8 cellular contexts compared by ENCODE assay signal in genomic region chr16:57530104-57530522, GRCh38. TPM values are rescaled to one million over a fixed set of nuclear protein-coding genes. Genes with fewer than 3 reads are reported as not detected.
DNase-seq lines count a peak whose midpoint lies in the region; ATAC-seq and TF ChIP-seq lines count a peak whose summit lies in the region.

No MANE protein-coding gene starts in this region.

- ATAC-seq in GM21447 (IDR thresholded peaks at IDR 0.05; ENCODE audit: unreplicated experiment), result peak; percentile 79
- ATAC-seq in activated CD8-positive, alpha-beta T cell treated with anti-CD3 and anti-CD28 coated beads, Interleukin-2, amount 10 ng/mL, durations not matched to agents 7 days and 5 days, result peak; percentile 91

- peak overlapping the region; percentile 60 for H3K27ac ChIP-seq in CD4-positive, alpha-beta memory T cell (ENCODE audit: low read depth, low read length)
- H3K27ac ChIP-seq in Karpas-422 (ENCODE audit: low read length) (peak overlapping the region; percentile 43), fibroblast of lung (ENCODE audit: insufficient read depth, low read length) (no peak overlapping the region)

- peaks cover 49 to 60% (median 54%) of the 10 kb centered on the region in 4 donors for H3K4me1 Mint-ChIP-seq in CD4-positive, alpha-beta memory T cell
- H3K4me1 Mint-ChIP-seq in activated CD8-positive, alpha-beta T cell treated with anti-CD3 and anti-CD28 coated beads, Interleukin-2, amount 10 ng/mL, durations not matched to agents 7 days and 5 days (ENCODE audit: low read depth), result peaks cover 65% of the 10 kb centered on the region

- peak overlapping the region; percentile 92 to 97 (median 96) for H3K27ac Mint-ChIP-seq in CD4-positive, alpha-beta memory T cell
- H3K27ac Mint-ChIP-seq in activated CD8-positive, alpha-beta T cell treated with anti-CD3 and anti-CD28 coated beads, Interleukin-2, amount 10 ng/mL, durations not matched to agents 7 days and 5 days, result peak overlapping the region; percentile 99

- POLR2A ChIA-PET in CD4-positive, alpha-beta memory T cell (lab: Charles Lee; ENCODE audit: partially characterized antibody), result interaction anchor here (1.0 to 1.5 kb wide), 6 partner anchors 8 to 68 kb away, joined by 3 to 9 read pairs (median 6); partner anchors contain the start of gene POLR2C
- POLR2A ChIA-PET in activated CD8-positive, alpha-beta T cell treated with anti-CD3 and anti-CD28 coated beads, Interleukin-2, amount 10 ng/mL, durations not matched to agents 7 days and 5 days (lab: Charles Lee), result interaction anchor here (0.6 to 2.6 kb wide), 5 partner anchors 10 to 84 kb away, joined by 3 to 12 read pairs (median 3); partner anchors contain the start of genes ADGRG5, CIAPIN1 and COQ9

- peaks cover 9 to 13% of the 10 kb centered on the region in 2 donors for H3K36me3 Mint-ChIP-seq in CD4-positive, alpha-beta memory T cell
- peaks cover 12% of the 10 kb centered on the region for H3K36me3 Mint-ChIP-seq in activated CD8-positive, alpha-beta T cell treated with anti-CD3 and anti-CD28 coated beads, Interleukin-2, amount 10 ng/mL, durations not matched to agents 7 days and 5 days (ENCODE audit: low read depth)

- peaks cover 0 to 2% (median 0%) of the 10 kb centered on the region in 8 donors for H3K9me3 Mint-ChIP-seq in CD4-positive, alpha-beta memory T cell
- H3K9me3 Mint-ChIP-seq in activated CD8-positive, alpha-beta T cell treated with anti-CD3 and anti-CD28 coated beads, Interleukin-2, amount 10 ng/mL, durations not matched to agents 7 days and 5 days (ENCODE audit: insufficient read depth), result no peaks in the 10 kb centered on the region

- H3K4me2 ChIP-seq in Karpas-422 (ENCODE audit: low read depth, low read length, poor library complexity, severe bottlenecking) (peak overlapping the region; percentile 11), fibroblast of lung (ENCODE audit: extremely low read depth, insufficient read depth, low read length) (no peak overlapping the region)

- H3K9me3 ChIP-seq in CD4-positive, alpha-beta memory T cell (ENCODE audit: control insufficient read depth in 1 of 2, low read length in 2 of 2), result no peaks in the 10 kb centered on the region
- H3K9me3 ChIP-seq in Karpas-422 (ENCODE audit: low read length) (no peaks in the 10 kb centered on the region), fibroblast of lung (ENCODE audit: control insufficient read depth, insufficient read depth, low read depth, low read length) (no peaks in the 10 kb centered on the region)

- no peaks in the 10 kb centered on the region for H3K27me3 ChIP-seq in CD4-positive, alpha-beta memory T cell (ENCODE audit: insufficient read depth, low read length)
- H3K27me3 ChIP-seq in Karpas-422 (ENCODE audit: low read length), result no peaks in the 10 kb centered on the region
- H3K27me3 ChIP-seq in fibroblast of lung (ENCODE audit: control insufficient read depth, insufficient read depth, low read length), result no peaks in the 10 kb centered on the region

- H3K4me3 ChIP-seq in CD4-positive, alpha-beta memory T cell (ENCODE audit: low read length in 2 of 2), result peak overlapping the region in 1 of 2 donors; percentile 42
- H3K4me3 ChIP-seq in Karpas-422 (ENCODE audit: low read length), result no peak overlapping the region
- H3K4me3 ChIP-seq in fibroblast of lung (replicated peaks in 1 of 4; ENCODE audit: control extremely low read depth in 1 of 4, insufficient read depth in 1 of 4, low read depth in 3 of 4, low read length in 4 of 4), result no peak overlapping the region
- H3K4me3 ChIP-seq in retinal pigment epithelial cell (ENCODE audit: low read length), result no peak overlapping the region

- peaks cover 31% of the 10 kb centered on the region for H3K79me2 ChIP-seq in Karpas-422 (ENCODE audit: low read length)
- no peaks in the 10 kb centered on the region for H3K79me2 ChIP-seq in fibroblast of lung (ENCODE audit: control insufficient read depth, insufficient read depth, low read length)

- peak; percentile 59 to 90 (median 63) for DNase-seq in CD4-positive, alpha-beta memory T cell
- DNase-seq in Karpas-422, result no peak
- DNase-seq in activated CD8-positive, alpha-beta T cell treated with anti-CD3 and anti-CD28 coated beads, Interleukin-2, amount 10 ng/mL, durations not matched to agents 7 days and 5 days, result peak; percentile 88
- peak; percentile 58 to 76 for DNase-seq in fibroblast of lung (ENCODE audit: low read depth in 2 of 2)
- peak; percentile 23 for DNase-seq in retinal pigment epithelial cell (ENCODE audit: low read depth)
- no peak for DNase-seq in NCI-H345 (lab: John Stamatoyannopoulos, UW)
- DNase-seq in GOT3 (lab: John Stamatoyannopoulos, UW), result no peak

- H4K20me1 ChIP-seq in Karpas-422 (ENCODE audit: insufficient read depth, low read depth, low read length), result no peaks in the 10 kb centered on the region
- no peaks in the 10 kb centered on the region for H4K20me1 ChIP-seq in fibroblast of lung (ENCODE audit: control insufficient read depth, extremely low read depth, insufficient read depth, low read length)

- CTCF ChIA-PET in CD4-positive, alpha-beta memory T cell (lab: Charles Lee; ENCODE audit: partially characterized antibody), result interaction anchor here (0.7 to 3.6 kb wide), 3 partner anchors 12 to 230 kb away, joined by 3 to 28 read pairs (median 4); no protein-coding TSS in a partner anchor
- CTCF ChIA-PET in activated CD8-positive, alpha-beta T cell treated with anti-CD3 and anti-CD28 coated beads, Interleukin-2, amount 10 ng/mL, durations not matched to agents 7 days and 5 days (lab: Charles Lee), result interaction anchor here (1.0 to 1.4 kb wide), 2 partner anchors 10 to 46 kb away, joined by 5 to 8 read pairs; no protein-coding TSS in a partner anchor

- H3K27me3 Mint-ChIP-seq in CD4-positive, alpha-beta memory T cell, result no peaks in the 10 kb centered on the region
- no peaks in the 10 kb centered on the region for H3K27me3 Mint-ChIP-seq in activated CD8-positive, alpha-beta T cell treated with anti-CD3 and anti-CD28 coated beads, Interleukin-2, amount 10 ng/mL, durations not matched to agents 7 days and 5 days (ENCODE audit: low read depth)

- no peaks in the 10 kb centered on the region for H3K36me3 ChIP-seq in CD4-positive, alpha-beta memory T cell (ENCODE audit: insufficient read depth, low read length)
- no peaks in the 10 kb centered on the region for H3K36me3 ChIP-seq in Karpas-422 (ENCODE audit: insufficient read depth, low read length)
- peaks cover 1% of the 10 kb centered on the region for H3K36me3 ChIP-seq in fibroblast of lung (ENCODE audit: control insufficient read depth, insufficient read depth, low read length)

- no peaks in the 10 kb centered on the region for H3K9me2 ChIP-seq in Karpas-422 (replicated peaks; ENCODE audit: insufficient read depth, low read length)

- H3K9ac ChIP-seq in Karpas-422 (ENCODE audit: low read length) (0 out of 2 replicates have a peak overlapping the region, but pooled peaks have one; percentile 24), fibroblast of lung (ENCODE audit: insufficient read depth, low read length) (no peak overlapping the region)

- no peak overlapping the region for H2AFZ ChIP-seq in Karpas-422 (ENCODE audit: low read length)
- no peak overlapping the region for H2AFZ ChIP-seq in fibroblast of lung (ENCODE audit: low read length)

- peaks cover 59% of the 10 kb centered on the region for H3K4me1 ChIP-seq in CD4-positive, alpha-beta memory T cell (ENCODE audit: insufficient read depth, low read length)
- H3K4me1 ChIP-seq in Karpas-422 (ENCODE audit: low read length) (peaks cover 54% of the 10 kb centered on the region), fibroblast of lung (ENCODE audit: control insufficient read depth, extremely low read depth, insufficient read depth, low read length) (peaks cover 7% of the 10 kb centered on the region)

- TF ChIP-seq CTCF in fibroblast of lung (conservative IDR thresholded peaks at IDR 0.05 in 1 of 2, IDR thresholded peaks at IDR 0.05 in 1 of 2; ENCODE audit: low read depth in 1 of 2, low read length in 2 of 2) (no peak), retinal pigment epithelial cell (conservative IDR thresholded peaks at IDR 0.05; ENCODE audit: low read depth, low read length) (no peak)

- peak overlapping the region; percentile 67 to 89 (median 82) for H3K4me3 Mint-ChIP-seq in CD4-positive, alpha-beta memory T cell
- H3K4me3 Mint-ChIP-seq in activated CD8-positive, alpha-beta T cell treated with anti-CD3 and anti-CD28 coated beads, Interleukin-2, amount 10 ng/mL, durations not matched to agents 7 days and 5 days, result peak overlapping the region; percentile 71

- intact Hi-C loops in CD4-positive, alpha-beta memory T cell (cut with micrococcal nuclease), result no loop called here

RNA-seq across cellular contexts. Expression of gene CCDC102A, which starts 6.3 kb away (rescaled TPM):
- total RNA-seq in CD4-positive, alpha-beta memory T cell, result 1 to 10 TPM; 4.7 to 5.4 TPM
- polyA plus RNA-seq in CD4-positive, alpha-beta memory T cell, result 1 to 10 TPM; 1.2 to 9.9 TPM
- 5.9 and 25.7 TPM in 2 replicates for total RNA-seq in Karpas-422 (2014; rRNA removed; shearing (Covaris generic); ENCODE audit: low replicate concordance)
- 10 to 100 TPM; 16.3 to 18.2 TPM for total RNA-seq in activated CD8-positive, alpha-beta T cell treated with anti-CD3 and anti-CD28 coated beads, Interleukin-2, amount 10 ng/mL, durations not matched to agents 7 days and 5 days
- 13.6 and 16.7 TPM in 2 replicates for total RNA-seq in fibroblast of lung
- polyA plus RNA-seq in fibroblast of lung, result 4.4 and 7.1 TPM in 2 replicates
- polyA plus RNA-seq in fibroblast of lung (2012), result 4.0 and 6.2 TPM in 2 replicates
- polyA minus RNA-seq in fibroblast of lung (ENCODE audit: low replicate concordance), result 4.4 and 12.8 TPM in 2 replicates

RNA-seq across cellular contexts. Expression of gene ADGRG5, which starts 12.3 kb away (rescaled TPM):
- 1 to 10 TPM; 1.5 to 3.0 TPM for total RNA-seq in CD4-positive, alpha-beta memory T cell
- polyA plus RNA-seq in CD4-positive, alpha-beta memory T cell, result 1 to 10 TPM; 2.3 to 3.8 TPM
- 2.9 and 3.0 TPM in 2 replicates for total RNA-seq in Karpas-422 (2014; rRNA removed; shearing (Covaris generic); ENCODE audit: low replicate concordance)
- 10 to 100 TPM; 16.0 to 18.1 TPM for total RNA-seq in activated CD8-positive, alpha-beta T cell treated with anti-CD3 and anti-CD28 coated beads, Interleukin-2, amount 10 ng/mL, durations not matched to agents 7 days and 5 days
- not detected in 2 replicates for total RNA-seq in fibroblast of lung
- not detected in 2 replicates for polyA plus RNA-seq in fibroblast of lung
- not detected in 2 replicates for polyA plus RNA-seq in fibroblast of lung (2012)
- polyA minus RNA-seq in fibroblast of lung (ENCODE audit: low replicate concordance), result not detected in 2 replicates

RNA-seq across cellular contexts. Expression of gene DOK4, which starts 43.8 kb away (rescaled TPM):
- 1 to 10 TPM; 2.8 to 3.0 TPM for total RNA-seq in CD4-positive, alpha-beta memory T cell
- 1 to 10 TPM; 1.7 to 2.7 TPM for polyA plus RNA-seq in CD4-positive, alpha-beta memory T cell
- 3.2 and 3.4 TPM in 2 replicates for total RNA-seq in Karpas-422 (2014; rRNA removed; shearing (Covaris generic); ENCODE audit: low replicate concordance)
- total RNA-seq in activated CD8-positive, alpha-beta T cell treated with anti-CD3 and anti-CD28 coated beads, Interleukin-2, amount 10 ng/mL, durations not matched to agents 7 days and 5 days, result 1 to 10 TPM; 4.8 to 6.4 TPM
- total RNA-seq in fibroblast of lung, result 12.3 and 12.6 TPM in 2 replicates
- polyA plus RNA-seq in fibroblast of lung, result 11.6 and 15.0 TPM in 2 replicates
- polyA plus RNA-seq in fibroblast of lung (2012), result 16.6 and 18.1 TPM in 2 replicates
- 23.2 and 30.7 TPM in 2 replicates for polyA minus RNA-seq in fibroblast of lung (ENCODE audit: low replicate concordance)

Comparison
In these comparisons a context has a peak if more than half of its experiments do, and no peak if none do; other contexts are left out.
1. DNase-seq: peak in CD4-positive, alpha-beta memory T cell (5 of 5), activated CD8-positive, alpha-beta T cell treated with anti-CD3 and anti-CD28 coated beads, Interleukin-2, amount 10 ng/mL, durations not matched to agents 7 days and 5 days (single experiment), fibroblast of lung (2 of 2) and retinal pigment epithelial cell (single experiment); none in Karpas-422 (single experiment), NCI-H345 (single experiment) and GOT3 (single experiment).